24 cellular contexts compared by ENCODE assay signal in the genomic region with DNA sequence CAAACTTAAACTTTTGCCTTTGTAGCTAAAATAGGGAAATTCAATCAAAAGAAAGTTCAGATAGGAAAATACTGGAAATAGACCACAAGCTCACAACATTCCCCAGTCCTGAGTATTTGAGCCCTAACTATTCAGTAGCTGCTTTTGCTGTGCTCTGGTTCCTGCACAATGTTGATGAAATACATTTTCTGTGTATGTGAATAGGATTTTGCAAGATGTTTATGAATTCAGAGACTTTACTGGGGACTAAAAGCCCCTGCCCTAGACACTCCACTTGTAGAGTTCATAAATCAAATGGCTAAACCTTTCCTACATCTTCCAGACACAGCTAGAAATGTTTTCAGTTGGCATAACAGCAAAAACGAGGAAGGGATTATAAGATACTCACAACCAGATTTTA.
DNase-seq lines count a peak whose midpoint lies in the region; ATAC-seq and TF ChIP-seq lines count a peak whose summit lies in the region.
"Had no signal": no experiment of that assay in that cellular context is flagged by ENCODE, and none has a peak within 500 bp of the region (broad histone marks: within the 10 kb centered on the region; RNA-seq: fewer than 3 reads in every experiment).

No MANE protein-coding gene starts in this region.

- intact Hi-C loops in sigmoid colon (cut with DNase I) = no loop called here

- POLR2A ChIA-PET in WTC11 (lab: Charles Lee) = no interaction called here

- H3K36me3 ChIP-seq in sigmoid colon (no peaks in the 10 kb centered on the region), WERI-Rb-1 (no peaks in the 10 kb centered on the region)
- H3K36me3 ChIP-seq: BE2C; BLaER1 treated with 17β-estradiol and CSF1 and Interleukin-3, amounts not matched to agents 10 nM and 100 nM had no signal

- H3K4me3 ChIP-seq in fibroblast of villous mesenchyme (ENCODE audit: low read depth, low read length) = no peak overlapping the region
- H3K4me3 ChIP-seq in sigmoid colon = no peak overlapping the region
- no peak overlapping the region for H3K4me3 ChIP-seq in WERI-Rb-1 (ENCODE audit: low read depth, low read length)
- H3K4me3 ChIP-seq: A549; BLaER1 treated with 17β-estradiol and CSF1 and Interleukin-3, amounts not matched to agents 10 nM and 100 nM; GM12878; GM23338 had no signal

- WGBS in sigmoid colon, 2 donors = 23 to 46% methylated on average over 1 of the region's 1 CpG

- CTCF ChIA-PET in WTC11 (lab: Charles Lee) = interaction anchor here (0.6 kb wide), 1 partner anchor 69 kb away, joined by 3 read pairs; no protein-coding TSS in a partner anchor

- H3K4me3 Mint-ChIP-seq in WTC11 = no peak overlapping the region
- H3K4me3 Mint-ChIP-seq: CD14-positive monocyte; CD4-positive, alpha-beta T cell; GM23338; H9 had no signal

- H3K27ac Mint-ChIP-seq in WTC11 = no peak overlapping the region
- H3K27ac Mint-ChIP-seq: CD14-positive monocyte; CD4-positive, alpha-beta T cell; GM23338; H9 had no signal

- no peak for TF ChIP-seq POLR2A in sigmoid colon (IDR thresholded peaks at IDR 0.05)

- ATAC-seq in GM21360 (IDR thresholded peaks at IDR 0.05; ENCODE audit: unreplicated experiment) = no peak
- no peak for ATAC-seq in WTC11
- ATAC-seq: A549, GM12878, GM23338, HCT116 had no signal

- H3K9me3 ChIP-seq in sigmoid colon = no peaks in the 10 kb centered on the region
- no peaks in the 10 kb centered on the region for H3K9me3 ChIP-seq in WERI-Rb-1 (ENCODE audit: severe bottlenecking)
- H3K9me3 ChIP-seq: A549; BE2C; BLaER1 treated with 17β-estradiol and CSF1 and Interleukin-3, amounts not matched to agents 10 nM and 100 nM had no signal

- H3K4me1 Mint-ChIP-seq in WTC11 = peaks cover 5% of the 10 kb centered on the region
- H3K4me1 Mint-ChIP-seq: CD14-positive monocyte had no signal

- DNase-seq in NCI-H748 (lab: John Stamatoyannopoulos, UW; ENCODE audit: unreplicated experiment) (peak; percentile 49), NCI-H748 treated with DMSO at 0.1 percent for 48 hours (lab: John Stamatoyannopoulos, UW) (no peak), DMS53 treated with DMSO at 0.1 percent for 48 hours (lab: John Stamatoyannopoulos, UW; ENCODE audit: unreplicated experiment) (peak; percentile 38), fibroblast of villous mesenchyme (ENCODE audit: low read depth) (peak; percentile 81), sigmoid colon (no peak), WTC11 (ENCODE audit: low spot score) (no peak), WERI-Rb-1 (no peak)
- DNase-seq: 8988T; ACHN; AML-193; BE2C; Calu3; CD4-positive, alpha-beta T cell; DMS79; EL; GDM1; H9 had no signal

- H3K27ac ChIP-seq in sigmoid colon (peak overlapping the region in 3 of 4 donors; percentile 24 to 60 (median 41)), WERI-Rb-1 (no peak overlapping the region)
- H3K27ac ChIP-seq: A549; BLaER1 treated with 17β-estradiol and CSF1 and Interleukin-3, amounts not matched to agents 10 nM and 100 nM had no signal

- peaks cover 4% of the 10 kb centered on the region; the same call in 1 of the 2 replicates for H3K9me3 Mint-ChIP-seq in WTC11
- H3K9me3 Mint-ChIP-seq: CD4-positive, alpha-beta T cell; GM23338; H9 had no signal

- no peaks in the 10 kb centered on the region for H3K36me3 Mint-ChIP-seq in WTC11
- H3K36me3 Mint-ChIP-seq: CD14-positive monocyte had no signal

- H3K4me1 ChIP-seq in sigmoid colon = peaks cover 0 to 39% (median 25%) of the 10 kb centered on the region in 4 donors
- H3K4me1 ChIP-seq: A549; BLaER1 treated with 17β-estradiol and CSF1 and Interleukin-3, amounts not matched to agents 10 nM and 100 nM had no signal

- H3K27me3 Mint-ChIP-seq in WTC11 (ENCODE audit: low read depth) = no peaks in the 10 kb centered on the region; the same call in 1 of the 2 replicates

- H3K27me3 ChIP-seq in sigmoid colon (no peaks in the 10 kb centered on the region), WERI-Rb-1 (ENCODE audit: insufficient read depth, low read depth, severe bottlenecking) (no peaks in the 10 kb centered on the region)
- H3K27me3 ChIP-seq: BE2C; BLaER1 treated with 17β-estradiol and CSF1 and Interleukin-3, amounts not matched to agents 10 nM and 100 nM had no signal

- TF ChIP-seq CTCF in fibroblast of villous mesenchyme (IDR thresholded peaks at IDR 0.05; ENCODE audit: insufficient read depth, low read depth, low read length) = no peak
- no peak for TF ChIP-seq CTCF in sigmoid colon (IDR thresholded peaks at IDR 0.05)
- TF ChIP-seq CTCF in WTC11 (IDR thresholded peaks at IDR 0.05) = no peak
- no peak for TF ChIP-seq CTCF in WERI-Rb-1 (IDR thresholded peaks at IDR 0.05; ENCODE audit: low read depth, low read length)

- no peak for TF ChIP-seq EP300 in sigmoid colon (IDR thresholded peaks at IDR 0.05)

TF ChIP-seq in WTC11, 78 proteins besides CTCF, POLR2A, EP300 and RAD21:
- TF ChIP-seq EMX1 (CRISPR knock-in tag; IDR thresholded peaks at IDR 0.05) = no peak
- TF ChIP-seq, protein P1, sequence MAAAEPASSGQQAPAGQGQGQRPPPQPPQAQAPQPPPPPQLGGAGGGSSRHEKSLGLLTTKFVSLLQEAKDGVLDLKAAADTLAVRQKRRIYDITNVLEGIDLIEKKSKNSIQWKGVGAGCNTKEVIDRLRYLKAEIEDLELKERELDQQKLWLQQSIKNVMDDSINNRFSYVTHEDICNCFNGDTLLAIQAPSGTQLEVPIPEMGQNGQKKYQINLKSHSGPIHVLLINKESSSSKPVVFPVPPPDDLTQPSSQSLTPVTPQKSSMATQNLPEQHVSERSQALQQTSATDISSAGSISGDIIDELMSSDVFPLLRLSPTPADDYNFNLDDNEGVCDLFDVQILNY (CRISPR knock-in tag; IDR thresholded peaks at IDR 0.05) = no peak
- no peak for TF ChIP-seq ZNF232 (CRISPR knock-in tag; IDR thresholded peaks at IDR 0.05)
- no peak for TF ChIP-seq TEAD4 (CRISPR knock-in tag; IDR thresholded peaks at IDR 0.05)
- no peak for TF ChIP-seq FOXP1 (CRISPR knock-in tag; IDR thresholded peaks at IDR 0.05; ENCODE audit: borderline replicate concordance)

Comparison
In these comparisons a context has a peak if more than half of its experiments do, and no peak if none do; other contexts are left out.
1. DNase-seq: peak in NCI-H748 (single experiment), DMS53 treated with DMSO at 0.1 percent for 48 hours (single experiment) and fibroblast of villous mesenchyme (single experiment); none in NCI-H748 treated with DMSO at 0.1 percent for 48 hours (single experiment), sigmoid colon (single experiment), WTC11 (single experiment) and WERI-Rb-1 (single experiment).